In the genomic region with DNA sequence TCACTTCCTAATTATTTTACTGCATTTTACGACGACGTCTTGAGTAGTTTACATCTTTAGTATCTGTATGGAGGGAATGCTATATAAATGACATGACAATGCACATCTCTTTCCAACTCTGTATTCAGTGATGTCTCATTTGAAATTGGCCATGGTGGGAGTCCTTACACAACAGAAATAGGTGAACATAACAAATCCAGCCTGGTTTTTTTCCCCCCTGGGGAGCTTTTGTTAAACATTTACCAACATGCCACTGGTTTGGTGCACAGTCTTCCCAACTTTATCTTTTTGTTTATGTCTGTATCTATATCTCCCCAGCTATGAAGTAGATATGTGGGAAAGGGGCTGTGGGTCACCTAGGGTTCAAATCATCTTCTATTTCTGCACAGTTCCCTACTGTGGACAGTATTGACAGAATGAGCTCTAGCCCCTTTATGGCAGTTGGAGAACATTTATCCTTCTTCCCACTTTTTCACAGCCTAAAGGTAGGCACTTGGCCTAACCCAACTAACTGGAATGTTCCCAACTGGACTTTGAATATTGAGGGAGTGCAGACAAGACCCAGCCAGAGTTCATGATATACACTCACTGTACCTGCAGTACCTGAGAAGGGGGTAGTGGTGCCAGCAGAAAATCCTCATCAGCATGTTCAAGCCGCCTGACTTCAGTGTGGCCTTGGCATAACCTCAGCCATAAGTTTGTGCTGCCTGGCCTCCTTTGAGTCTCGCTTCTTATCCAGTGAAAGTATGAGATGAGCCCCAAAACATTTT, we compare ENCODE assay signal across 16 cellular contexts. TPM values are rescaled to one million over a fixed set of nuclear protein-coding genes. Genes with fewer than 3 reads are reported as not detected.
DNase-seq lines count a peak whose midpoint lies in the region; ATAC-seq, FAIRE-seq and TF ChIP-seq lines count a peak whose summit lies in the region.
"Had no signal": no experiment of that assay in that cellular context is flagged by ENCODE, and none has a peak within 500 bp of the region (broad histone marks: within the 10 kb centered on the region; RNA-seq: fewer than 3 reads in every experiment).

No MANE protein-coding gene starts in this region.

- peaks cover 0 to 21% (median 2%) of the 10 kb centered on the region in 7 donors for H3K27me3 ChIP-seq in spleen (replicated peaks in 1 of 7)

- POLR2A ChIA-PET in A549 (lab: Yijun Ruan, JAX) (no interaction called here), T-cell (lab: Charles Lee) (no interaction called here)

- TF ChIP-seq RAD21 in A549 (conservative IDR thresholded peaks at IDR 0.05 in 1 of 2, IDR thresholded peaks at IDR 0.05 in 1 of 2): no peak

- H3K4me3 ChIP-seq in A549 (no peak overlapping the region), spleen (no peak overlapping the region)
- H3K4me3 ChIP-seq: BLaER1 treated with 17β-estradiol and CSF1 and Interleukin-3, amounts not matched to agents 10 nM and 100 nM; GM23338 had no signal

- no peaks in the 10 kb centered on the region for H3K36me3 Mint-ChIP-seq in T-cell
- H3K36me3 Mint-ChIP-seq: CD4-positive, CD25-positive, alpha-beta regulatory T cell had no signal

- no peak overlapping the region for H3K4me3 Mint-ChIP-seq in T-cell
- H3K4me3 Mint-ChIP-seq: CD4-positive, CD25-positive, alpha-beta regulatory T cell; GM23338; H9; IgD-negative memory B cell had no signal

- ATAC-seq in A549: peak in 1 of 2 experiments; percentile 37; a peak in 1 of 6 replicates
- peak; percentile 82 for ATAC-seq in left lobe of liver
- ATAC-seq in GM19023 (IDR thresholded peaks at IDR 0.05; ENCODE audit: unreplicated experiment): no peak
- no peak for ATAC-seq in T-cell (replicated peaks in 1 of 4)
- ATAC-seq: GM23338 had no signal

- peak overlapping the region; percentile 34 for H3K4me2 ChIP-seq in A549
- H3K4me2 ChIP-seq: BLaER1 treated with 17β-estradiol and CSF1 and Interleukin-3, amounts not matched to agents 10 nM and 100 nM; GM23338 had no signal

- H3K4me1 ChIP-seq in A549 (peaks cover 25% of the 10 kb centered on the region), spleen (peaks cover 0 to 11% (median 2%) of the 10 kb centered on the region in 6 donors)

- CTCF ChIA-PET in A549 (lab: Yijun Ruan, JAX) (interaction anchor here (0.6 to 1.6 kb wide), 2 partner anchors 35 to 1674 kb away, joined by 3 read pairs; a partner anchor contains a TSS), T-cell (lab: Charles Lee) (no interaction called here)

- H3K27me3 Mint-ChIP-seq in T-cell: peaks cover 5 to 13% of the 10 kb centered on the region in 2 donors

- no peak for TF ChIP-seq EP300 in A549 (IDR thresholded peaks at IDR 0.05)

- H3K4me1 Mint-ChIP-seq in T-cell: peaks cover 3 to 8% (median 6%) of the 10 kb centered on the region in 3 donors
- H3K4me1 Mint-ChIP-seq: GM23338 had no signal

- no peak for TF ChIP-seq POLR2A in A549 (IDR thresholded peaks at IDR 0.05; ENCODE audit: low read length)
- no peak for TF ChIP-seq POLR2A in spleen (IDR thresholded peaks at IDR 0.05)

- 87% methylated on average over 5 of the region's 5 CpGs for WGBS in A549 (ENCODE audit: missing lambda C conversion rate)
- WGBS in spleen, 5 donors: 90 to 97% (median 94%) methylated on average over 5 of the region's 5 CpGs

- intact Hi-C loops in spleen (cut with DNase I; ENCODE audit: low total_unique reads): no loop called here

- H3K36me3 ChIP-seq in spleen: no peaks in the 10 kb centered on the region
- H3K36me3 ChIP-seq: BLaER1 treated with 17β-estradiol and CSF1 and Interleukin-3, amounts not matched to agents 10 nM and 100 nM had no signal

- no peak for DNase-seq in A549 (ENCODE audit: low read depth in 1 of 2, low spot score in 1 of 2)
- DNase-seq in left lobe of liver (ENCODE audit: low spot score): peak; percentile 76
- peak; percentile 63 for DNase-seq in mucosa of gallbladder (ENCODE audit: low spot score)
- peak; percentile 11 for DNase-seq in spleen
- DNase-seq in T-cell: no peak
- DNase-seq in NCI-H2107 (lab: John Stamatoyannopoulos, UW): no peak
- DNase-seq: ACHN; Calu3; CD4-positive, CD25-positive, alpha-beta regulatory T cell; DMS 273 treated with DMSO at 0.1 percent for 48 hours; H9 had no signal

- TF ChIP-seq CTCF in A549 (IDR thresholded peaks at IDR 0.05): no peak
- TF ChIP-seq CTCF in spleen (IDR thresholded peaks at IDR 0.05 in 8 of 11, conservative IDR thresholded peaks at IDR 0.05 in 3 of 11): no peak

- H3K27ac ChIP-seq in A549: peak overlapping the region in 1 of 2 experiments; percentile 22; a peak in 1 of 6 replicates
- H3K27ac ChIP-seq in spleen: no peak overlapping the region
- H3K27ac ChIP-seq: 22Rv1; BLaER1 treated with 17β-estradiol and CSF1 and Interleukin-3, amounts not matched to agents 10 nM and 100 nM had no signal

- H3K27ac Mint-ChIP-seq in T-cell: no peak overlapping the region
- H3K27ac Mint-ChIP-seq: CD4-positive, CD25-positive, alpha-beta regulatory T cell; GM23338; H9; IgD-negative memory B cell had no signal

- FAIRE-seq in A549 (lab: Jason Lieb, UNC): no peak

- H3K9me3 Mint-ChIP-seq in T-cell: no peaks in the 10 kb centered on the region
- H3K9me3 Mint-ChIP-seq: GM23338, H9 had no signal

- no peaks in the 10 kb centered on the region for H3K9me3 ChIP-seq in A549
- no peaks in the 10 kb centered on the region for H3K9me3 ChIP-seq in spleen
- H3K9me3 ChIP-seq: BLaER1 treated with 17β-estradiol and CSF1 and Interleukin-3, amounts not matched to agents 10 nM and 100 nM had no signal

TF ChIP-seq in A549, 52 proteins besides CTCF, POLR2A, EP300 and RAD21 (continues in another document):
- TF ChIP-seq, protein P1, sequence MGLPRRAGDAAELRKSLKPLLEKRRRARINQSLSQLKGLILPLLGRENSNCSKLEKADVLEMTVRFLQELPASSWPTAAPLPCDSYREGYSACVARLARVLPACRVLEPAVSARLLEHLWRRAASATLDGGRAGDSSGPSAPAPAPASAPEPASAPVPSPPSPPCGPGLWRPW (IDR thresholded peaks at IDR 0.05): no peak
- TF ChIP-seq, protein P2, sequence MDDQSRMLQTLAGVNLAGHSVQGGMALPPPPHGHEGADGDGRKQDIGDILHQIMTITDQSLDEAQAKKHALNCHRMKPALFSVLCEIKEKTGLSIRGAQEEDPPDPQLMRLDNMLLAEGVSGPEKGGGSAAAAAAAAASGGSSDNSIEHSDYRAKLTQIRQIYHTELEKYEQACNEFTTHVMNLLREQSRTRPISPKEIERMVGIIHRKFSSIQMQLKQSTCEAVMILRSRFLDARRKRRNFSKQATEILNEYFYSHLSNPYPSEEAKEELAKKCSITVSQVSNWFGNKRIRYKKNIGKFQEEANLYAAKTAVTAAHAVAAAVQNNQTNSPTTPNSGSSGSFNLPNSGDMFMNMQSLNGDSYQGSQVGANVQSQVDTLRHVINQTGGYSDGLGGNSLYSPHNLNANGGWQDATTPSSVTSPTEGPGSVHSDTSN (IDR thresholded peaks at IDR 0.05): no peak
- no peak for TF ChIP-seq HOXA7 (CRISPR knock-in tag; IDR thresholded peaks at IDR 0.05)

RNA-seq across cellular contexts. Expression of a gene that starts 5.7 kb away (rescaled TPM):
- polyA plus RNA-seq in A549 (2011; rRNA removed): 15.1 and 15.9 TPM in 2 replicates
- 19.6 and 25.6 TPM in 2 replicates for polyA plus RNA-seq in A549 (2012; cell fraction: cytosol; rRNA removed)
- polyA plus RNA-seq in A549 (2012; cell fraction: nucleus; rRNA removed): 55.8 and 59.5 TPM in 2 replicates
- polyA plus RNA-seq in A549 (2017; fragmentation: RNase III; extraction: RNeasy Plus Mini Kit Qiagen cat#74134 plus additional on column Dnase treatment): 15.6 to 21.2 TPM (median 20.1 TPM) in 3 replicates
- polyA minus RNA-seq in A549 (2011; rRNA and poly(A)+ RNA removed): 18.9 and 19.5 TPM in 2 replicates
- 114 TPM for total RNA-seq in left lobe of liver
- 86.4 TPM for total RNA-seq in mucosa of gallbladder
- 10 to 100 TPM in 3 of 7 donors, 1 to 10 TPM in 4; 5.0 to 11.1 (median 9.8) TPM for total RNA-seq in spleen
- polyA plus RNA-seq in spleen: 1 to 10 TPM; 3.2 to 6.9 (median 3.4) TPM
- 1 to 10 TPM in 1 of 5 donors, under 1 TPM in 3, not detected in 1; 0.93 to 1.7 (median 0.96) TPM for total RNA-seq in T-cell

RNA-seq across cellular contexts. Expression of a gene that starts 7.5 kb away (rescaled TPM):
- polyA plus RNA-seq in A549 (2011; rRNA removed) (15.5 and 19.9 TPM in 2 replicates), A549 (2017; fragmentation: RNase III; extraction: RNeasy Plus Mini Kit Qiagen cat#74134 plus additional on column Dnase treatment) (66.8 to 74.6 TPM (median 74.3 TPM) in 3 replicates), spleen (10 to 100 TPM; 36.7 to 50.3 (median 43.7) TPM)
- polyA plus RNA-seq in A549 (2012; cell fraction: cytosol; rRNA removed): 22.8 and 24.3 TPM in 2 replicates
- polyA plus RNA-seq in A549 (2012; cell fraction: nucleus; rRNA removed): 45.1 and 48.1 TPM in 2 replicates
- 11.4 and 15.8 TPM in 2 replicates for polyA minus RNA-seq in A549 (2011; rRNA and poly(A)+ RNA removed)
- total RNA-seq in left lobe of liver (16.5 TPM), mucosa of gallbladder (51.8 TPM), spleen (10 to 100 TPM in 6 of 7 donors, 1 to 10 TPM in 1; 9.0 to 42.9 (median 28.6) TPM), T-cell (10 to 100 TPM; 44.5 to 70.8 (median 68.4) TPM)

RNA-seq across cellular contexts. Expression of a gene that starts 10.8 kb away (rescaled TPM):
- polyA plus RNA-seq in A549 (2011; rRNA removed) (62.6 and 86.3 TPM in 2 replicates), A549 (2017; fragmentation: RNase III; extraction: RNeasy Plus Mini Kit Qiagen cat#74134 plus additional on column Dnase treatment) (49.1 to 67.0 TPM (median 59.0 TPM) in 3 replicates), spleen (10 to 100 TPM; 64.7 to 84.2 (median 78.8) TPM)
- 121 and 139 TPM in 2 replicates for polyA plus RNA-seq in A549 (2012; cell fraction: cytosol; rRNA removed)
- polyA plus RNA-seq in A549 (2012; cell fraction: nucleus; rRNA removed): 262 and 283 TPM in 2 replicates
- polyA minus RNA-seq in A549 (2011; rRNA and poly(A)+ RNA removed): 51.6 and 62.6 TPM in 2 replicates
- total RNA-seq in left lobe of liver (38.8 TPM), mucosa of gallbladder (132 TPM), spleen (10 to 100 TPM; 39.5 to 80.7 (median 58.5) TPM), T-cell (100 to 1,000 TPM in 2 of 5 donors, 10 to 100 TPM in 3; 80.2 to 104 (median 98.2) TPM)

RNA-seq across cellular contexts. Expression of a gene that starts 17.8 kb away (rescaled TPM):
- polyA plus RNA-seq in A549 (2011; rRNA removed): 35.3 and 42.0 TPM in 2 replicates
- 32.8 and 40.3 TPM in 2 replicates for polyA plus RNA-seq in A549 (2012; cell fraction: cytosol; rRNA removed)
- 158 and 180 TPM in 2 replicates for polyA plus RNA-seq in A549 (2012; cell fraction: nucleus; rRNA removed)
- 30.6 to 34.5 TPM (median 34.1 TPM) in 3 replicates for polyA plus RNA-seq in A549 (2017; fragmentation: RNase III; extraction: RNeasy Plus Mini Kit Qiagen cat#74134 plus additional on column Dnase treatment)
- 58.8 and 60.8 TPM in 2 replicates for polyA minus RNA-seq in A549 (2011; rRNA and poly(A)+ RNA removed)
- total RNA-seq in left lobe of liver: 53.3 TPM
- total RNA-seq in mucosa of gallbladder: 80.0 TPM
- total RNA-seq in spleen: 10 to 100 TPM; 49.2 to 61.6 (median 56.7) TPM
- 10 to 100 TPM; 24.6 to 35.5 (median 31.0) TPM for polyA plus RNA-seq in spleen
- 100 to 1,000 TPM in 1 of 5 donors, 10 to 100 TPM in 4; 72.0 to 114 (median 93.8) TPM for total RNA-seq in T-cell

RNA-seq across cellular contexts. Expression of a gene that starts 25.1 kb away (rescaled TPM):
- polyA plus RNA-seq in A549 (2011; rRNA removed) (49.9 and 68.8 TPM in 2 replicates), A549 (2017; fragmentation: RNase III; extraction: RNeasy Plus Mini Kit Qiagen cat#74134 plus additional on column Dnase treatment) (216 to 229 TPM (median 221 TPM) in 3 replicates), spleen (10 to 100 TPM; 69.4 to 86.7 (median 78.6) TPM)
- polyA plus RNA-seq in A549 (2012; cell fraction: cytosol; rRNA removed): 202 and 245 TPM in 2 replicates
- polyA plus RNA-seq in A549 (2012; cell fraction: nucleus; rRNA removed): 132 and 174 TPM in 2 replicates
- polyA minus RNA-seq in A549 (2011; rRNA and poly(A)+ RNA removed): 24.6 and 34.7 TPM in 2 replicates
- total RNA-seq in left lobe of liver (48.9 TPM), mucosa of gallbladder (80.9 TPM), spleen (10 to 100 TPM; 13.0 to 74.3 (median 61.7) TPM), T-cell (10 to 100 TPM; 53.9 to 77.9 (median 59.4) TPM)

Comparison
In these comparisons a context has a peak if more than half of its experiments do, and no peak if none do; other contexts are left out.
1. DNase-seq: peak in left lobe of liver (single experiment), mucosa of gallbladder (single experiment) and spleen (single experiment); none in A549 (0 of 2), T-cell (0 of 34) and NCI-H2107 (single experiment).